In the genomic region with DNA sequence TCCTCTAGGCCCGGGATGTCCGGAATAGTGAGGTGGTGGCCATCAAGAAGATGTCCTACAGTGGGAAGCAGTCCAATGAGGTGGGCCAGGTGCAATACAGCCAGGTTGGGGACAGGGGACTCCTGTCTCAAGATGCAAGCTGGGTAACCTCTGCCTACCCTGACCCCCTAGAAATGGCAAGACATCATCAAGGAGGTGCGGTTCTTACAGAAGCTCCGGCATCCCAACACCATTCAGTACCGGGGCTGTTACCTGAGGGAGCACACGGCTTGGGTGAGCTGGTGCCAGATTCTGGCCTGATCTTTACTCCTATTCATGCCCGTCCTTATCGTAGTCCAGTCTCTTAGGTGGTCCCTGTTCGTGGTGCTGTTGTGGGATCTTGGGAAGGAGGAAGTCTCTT, we compare ENCODE assay signal across 30 cellular contexts. TPM values are rescaled to one million over a fixed set of nuclear protein-coding genes. Genes with fewer than 3 reads are reported as not detected.
DNase-seq lines count a peak whose midpoint lies in the region; ATAC-seq and TF ChIP-seq lines count a peak whose summit lies in the region.
"Had no signal": no experiment of that assay in that cellular context is flagged by ENCODE, and none has a peak within 500 bp of the region (broad histone marks: within the 10 kb centered on the region; RNA-seq: fewer than 3 reads in every experiment).

No MANE protein-coding gene starts in this region.

- H3K4me3 Mint-ChIP-seq in natural killer cell treated with Interleukin-12 subunit alpha and Interleukin-12 subunit beta and Interleukin-15 and Interleukin-18, amount 100 ng/mL, for 72 hours: no peak overlapping the region
- H3K4me3 Mint-ChIP-seq: activated B cell treated with CpG ODN at 0.5 μM for 24 hours, immature natural killer cell, T-cell had no signal

- H3K27ac ChIP-seq in left ventricle myocardium inferior (replicated peaks) (peak overlapping the region; percentile 96), esophagus squamous epithelium (peak overlapping the region in 3 of 4 donors; percentile 76 to 97 (median 94)), gastrocnemius medialis (peak overlapping the region; percentile 13 to 100 (median 96)), vagina (no peak overlapping the region)
- H3K27ac ChIP-seq: colonic mucosa, foreskin keratinocyte had no signal

- H3K9me3 Mint-ChIP-seq in natural killer cell treated with Interleukin-12 subunit alpha and Interleukin-12 subunit beta and Interleukin-15 and Interleukin-18, amount 100 ng/mL, for 72 hours: no peaks in the 10 kb centered on the region
- H3K9me3 Mint-ChIP-seq: activated B cell treated with CpG ODN at 0.5 μM for 24 hours, immature natural killer cell, T-cell had no signal

- no peak for TF ChIP-seq CTCF in left ventricle myocardium inferior (IDR thresholded peaks at IDR 0.05; ENCODE audit: borderline replicate concordance)
- TF ChIP-seq CTCF in esophagus squamous epithelium (IDR thresholded peaks at IDR 0.05): no peak
- TF ChIP-seq CTCF in gastrocnemius medialis (IDR thresholded peaks at IDR 0.05 in 4 of 5, conservative IDR thresholded peaks at IDR 0.05 in 1 of 5): no peak
- no peak for TF ChIP-seq CTCF in vagina (IDR thresholded peaks at IDR 0.05)

- H3K4me1 Mint-ChIP-seq in natural killer cell treated with Interleukin-12 subunit alpha and Interleukin-12 subunit beta and Interleukin-15 and Interleukin-18, amount 100 ng/mL, for 72 hours (ENCODE audit: low read depth in 2 of 2): peaks cover 28 to 33% of the 10 kb centered on the region in 2 donors

- in situ Hi-C loops in gastrocnemius medialis (cut with MboI; ENCODE audit: low sequenced_read_pairs in 4 of 4): loop anchor here in 1 of 4 donors (10.0 kb wide), 1 partner anchor 53 kb away; the partner anchor contains the start of gene KCTD13

- TF ChIP-seq POLR2A in esophagus squamous epithelium (IDR thresholded peaks at IDR 0.05) (no peak), gastrocnemius medialis (IDR thresholded peaks at IDR 0.05) (no peak), vagina (IDR thresholded peaks at IDR 0.05) (no peak)

- peaks cover 55% of the 10 kb centered on the region for H3K36me3 ChIP-seq in left ventricle myocardium inferior
- peaks cover 37 to 57% (median 49%) of the 10 kb centered on the region in 3 donors for H3K36me3 ChIP-seq in esophagus squamous epithelium
- H3K36me3 ChIP-seq in gastrocnemius medialis: peaks cover 0 to 52% of the 10 kb centered on the region in 2 donors
- H3K36me3 ChIP-seq in vagina: peaks cover 0 to 56% of the 10 kb centered on the region in 2 donors

- DNase-seq in left ventricle myocardium inferior: no peak
- no peak for DNase-seq in left ventricle myocardium superior
- no peak for DNase-seq in esophagus squamous epithelium (lab: John Stamatoyannopoulos, UW)
- DNase-seq in gastrocnemius medialis: no peak
- DNase-seq in vagina (ENCODE audit: extremely low spot score in 2 of 2): no peak
- no peak for DNase-seq in activated naive CD4-positive, alpha-beta T cell treated with anti-CD3 and anti-CD28 coated beads, Interleukin-2, amount 50 U/mL, for 16 hours
- no peak for DNase-seq in natural killer cell treated with Interleukin-12 subunit alpha and Interleukin-12 subunit beta and Interleukin-15 and Interleukin-18, amount 100 ng/mL, for 72 hours (ENCODE audit: low spot score)
- DNase-seq: activated B cell treated with CpG ODN at 0.5 μM for 24 hours; activated CD4-positive, alpha-beta T cell treated with anti-CD3 and anti-CD28 coated beads, Interleukin-2, amount 50 U/mL, for 48 hours; anterior cingulate cortex; BE2C; Caco-2; colonic mucosa; DMS79 treated with DMSO at 0.1 percent for 48 hours; effector memory CD4-positive, alpha-beta T cell; foreskin keratinocyte; hypothalamus; immature natural killer cell; NCI-H1105; NCI-H187 treated with DMSO at 0.1 percent for 48 hours; NCI-H69; occipital lobe; stimulated activated CD4-positive, alpha-beta T cell treated with anti-CD3 and anti-CD28 coated beads, Interleukin-2, amount 100 ng/mL, for 48 hours; T-cell; testis had no signal

- H3K27me3 Mint-ChIP-seq in natural killer cell treated with Interleukin-12 subunit alpha and Interleukin-12 subunit beta and Interleukin-15 and Interleukin-18, amount 100 ng/mL, for 72 hours: no peaks in the 10 kb centered on the region
- H3K27me3 Mint-ChIP-seq: activated B cell treated with CpG ODN at 0.5 μM for 24 hours, T-cell had no signal

- H3K36me3 Mint-ChIP-seq in natural killer cell treated with Interleukin-12 subunit alpha and Interleukin-12 subunit beta and Interleukin-15 and Interleukin-18, amount 100 ng/mL, for 72 hours: peaks cover 19% of the 10 kb centered on the region

- H3K9me3 ChIP-seq in left ventricle myocardium inferior (replicated peaks): no peaks in the 10 kb centered on the region
- H3K9me3 ChIP-seq in esophagus squamous epithelium: no peaks in the 10 kb centered on the region
- H3K9me3 ChIP-seq in gastrocnemius medialis: no peaks in the 10 kb centered on the region
- no peaks in the 10 kb centered on the region for H3K9me3 ChIP-seq in vagina
- H3K9me3 ChIP-seq: Caco-2, colonic mucosa, testis had no signal

- H3K27me3 ChIP-seq in left ventricle myocardium inferior (ENCODE audit: low read depth) (no peaks in the 10 kb centered on the region), esophagus squamous epithelium (no peaks in the 10 kb centered on the region), gastrocnemius medialis (no peaks in the 10 kb centered on the region), vagina (no peaks in the 10 kb centered on the region)
- H3K27me3 ChIP-seq: BE2C, colonic mucosa, foreskin keratinocyte, testis had no signal

- H3K4me3 ChIP-seq in left ventricle myocardium inferior: peak overlapping the region; percentile 97
- H3K4me3 ChIP-seq in esophagus squamous epithelium: no peak overlapping the region
- peak overlapping the region in 1 of 4 donors; percentile 97 for H3K4me3 ChIP-seq in gastrocnemius medialis
- H3K4me3 ChIP-seq in vagina: no peak overlapping the region
- H3K4me3 ChIP-seq: colonic mucosa, testis had no signal

- H3K4me1 ChIP-seq in left ventricle myocardium inferior: peaks cover 77% of the 10 kb centered on the region
- peaks cover 12 to 55% (median 23%) of the 10 kb centered on the region in 3 donors for H3K4me1 ChIP-seq in esophagus squamous epithelium
- H3K4me1 ChIP-seq in gastrocnemius medialis: peaks cover 26% of the 10 kb centered on the region in 2 donors
- H3K4me1 ChIP-seq in vagina: peaks cover 39% of the 10 kb centered on the region
- H3K4me1 ChIP-seq: BE2C had no signal

- ATAC-seq in left ventricle myocardium superior (no peak), gastrocnemius medialis (no peak), GM21447 (IDR thresholded peaks at IDR 0.05; ENCODE audit: unreplicated experiment) (no peak)
- no peak for ATAC-seq in natural killer cell treated with Interleukin-12 subunit alpha and Interleukin-12 subunit beta and Interleukin-15 and Interleukin-18, amount 100 ng/mL, for 72 hours
- ATAC-seq: activated naive CD4-positive, alpha-beta T cell treated with anti-CD3 and anti-CD28 coated beads, Interleukin-2, amount 50 U/mL, for 72 hours; esophagus mucosa; foreskin keratinocyte; HCT116; T-cell had no signal

- no peak overlapping the region for H3K27ac Mint-ChIP-seq in natural killer cell treated with Interleukin-12 subunit alpha and Interleukin-12 subunit beta and Interleukin-15 and Interleukin-18, amount 100 ng/mL, for 72 hours
- H3K27ac Mint-ChIP-seq: activated B cell treated with CpG ODN at 0.5 μM for 24 hours; activated naive CD4-positive, alpha-beta T cell treated with anti-CD3 and anti-CD28 coated beads, Interleukin-2, amount 50 U/mL, for 72 hours; immature natural killer cell had no signal

- intact Hi-C loops in left ventricle myocardium inferior (cut with micrococcal nuclease) (no loop called here), left ventricle myocardium superior (cut with micrococcal nuclease) (no loop called here), esophagus squamous epithelium (cut with DNase I) (no loop called here), gastrocnemius medialis (cut with DNase I; ENCODE audit: low total_unique reads) (loop anchor here (5.0 kb wide), 1 partner anchor 166 kb away; the partner anchor contains the start of gene PRRT2), vagina (cut with DNase I) (no loop called here)

- 78 to 94% methylated on average over 7 to 8 of the region's 9 CpGs for WGBS in esophagus squamous epithelium, 2 donors

RNA-seq across cellular contexts. Expression of gene TAOK2, which starts 4.4 kb away (rescaled TPM):
- 34.3 TPM for total RNA-seq in left ventricle myocardium inferior
- total RNA-seq in left ventricle myocardium superior: 34.9 TPM
- total RNA-seq in esophagus squamous epithelium: 10 to 100 TPM; 26.8 to 33.7 (median 30.4) TPM
- 10 to 100 TPM; 15.9 to 31.0 (median 22.1) TPM for total RNA-seq in gastrocnemius medialis
- 33.1 TPM for total RNA-seq in vagina
- 10 to 100 TPM; 39.6 to 66.8 TPM for total RNA-seq in natural killer cell treated with Interleukin-12 subunit alpha and Interleukin-12 subunit beta and Interleukin-15 and Interleukin-18, amount 100 ng/mL, for 72 hours

RNA-seq across cellular contexts. Expression of gene TMEM219, which starts 16.2 kb away (rescaled TPM):
- total RNA-seq in left ventricle myocardium inferior (63.2 TPM), left ventricle myocardium superior (66.2 TPM), esophagus squamous epithelium (100 to 1,000 TPM in 1 of 4 donors, 10 to 100 TPM in 3; 48.0 to 119 (median 80.0) TPM), gastrocnemius medialis (100 to 1,000 TPM in 1 of 4 donors, 10 to 100 TPM in 3; 48.1 to 120 (median 60.2) TPM), vagina (85.7 TPM)
- 10 to 100 TPM; 44.3 to 51.6 TPM for total RNA-seq in natural killer cell treated with Interleukin-12 subunit alpha and Interleukin-12 subunit beta and Interleukin-15 and Interleukin-18, amount 100 ng/mL, for 72 hours

RNA-seq across cellular contexts. Expression of gene HIRIP3, which starts 17.3 kb away (rescaled TPM):
- 18.8 TPM for total RNA-seq in left ventricle myocardium inferior
- 19.4 TPM for total RNA-seq in left ventricle myocardium superior
- 10 to 100 TPM in 2 of 4 donors, 1 to 10 TPM in 2; 5.1 to 12.8 (median 9.7) TPM for total RNA-seq in esophagus squamous epithelium
- 10 to 100 TPM; 13.5 to 25.6 (median 17.2) TPM for total RNA-seq in gastrocnemius medialis
- total RNA-seq in vagina: 7.1 TPM
- 10 to 100 TPM; 30.0 to 40.8 TPM for total RNA-seq in natural killer cell treated with Interleukin-12 subunit alpha and Interleukin-12 subunit beta and Interleukin-15 and Interleukin-18, amount 100 ng/mL, for 72 hours

RNA-seq across cellular contexts. Expression of gene INO80E, which starts 18.0 kb away (rescaled TPM):
- 29.0 TPM for total RNA-seq in left ventricle myocardium inferior
- total RNA-seq in left ventricle myocardium superior: 31.3 TPM
- 10 to 100 TPM; 34.3 to 59.9 (median 48.0) TPM for total RNA-seq in esophagus squamous epithelium
- 10 to 100 TPM; 45.4 to 74.8 (median 55.5) TPM for total RNA-seq in gastrocnemius medialis
- total RNA-seq in vagina: 32.7 TPM
- total RNA-seq in natural killer cell treated with Interleukin-12 subunit alpha and Interleukin-12 subunit beta and Interleukin-15 and Interleukin-18, amount 100 ng/mL, for 72 hours: 100 to 1,000 TPM; 101 to 133 TPM

RNA-seq across cellular contexts. Expression of gene DOC2A, which starts 32.7 kb away (rescaled TPM):
- total RNA-seq in left ventricle myocardium inferior (0.66 TPM), left ventricle myocardium superior (0.82 TPM), esophagus squamous epithelium (under 1 TPM in 2 of 4 donors, not detected in 2; 0.50 to 0.76 TPM), gastrocnemius medialis (not detected), vagina (2.2 TPM)
- not detected for total RNA-seq in natural killer cell treated with Interleukin-12 subunit alpha and Interleukin-12 subunit beta and Interleukin-15 and Interleukin-18, amount 100 ng/mL, for 72 hours
- total RNA-seq: activated B cell treated with CpG ODN at 0.5 μM for 24 hours, bronchial epithelial cell had no signal
